Comparison of ENCODE assay signal across 14 cellular contexts in the genomic region with DNA sequence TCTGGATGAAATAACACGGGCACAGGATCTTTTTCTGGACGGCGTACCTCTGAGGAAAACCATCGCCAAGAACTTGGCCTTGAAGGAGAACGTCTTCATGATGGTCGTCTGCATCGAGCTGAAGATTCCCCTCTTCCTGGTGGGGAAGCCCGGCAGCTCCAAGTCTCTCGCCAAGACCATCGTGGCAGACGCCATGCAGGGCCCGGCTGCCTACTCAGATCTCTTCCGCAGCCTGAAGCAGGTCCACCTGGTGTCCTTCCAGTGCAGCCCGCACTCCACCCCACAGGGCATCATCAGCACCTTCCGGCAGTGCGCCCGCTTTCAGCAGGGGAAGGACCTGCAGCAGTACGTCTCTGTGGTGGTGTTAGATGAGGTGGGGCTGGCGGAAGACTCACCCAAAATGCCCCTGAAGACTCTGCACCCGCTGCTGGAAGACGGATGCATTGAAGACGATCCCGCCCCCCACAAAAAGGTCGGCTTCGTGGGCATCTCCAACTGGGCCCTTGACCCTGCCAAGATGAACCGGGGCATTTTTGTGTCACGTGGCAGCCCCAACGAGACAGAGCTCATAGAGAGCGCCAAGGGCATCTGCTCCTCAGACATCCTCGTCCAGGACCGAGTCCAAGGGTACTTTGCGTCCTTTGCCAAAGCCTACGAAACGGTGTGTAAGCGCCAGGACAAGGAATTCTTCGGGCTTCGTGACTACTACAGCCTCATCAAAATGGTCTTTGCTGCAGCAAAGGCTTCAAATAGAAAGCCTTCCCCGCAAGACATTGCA.
A peak's percentile ranks its signal among the peaks of the same experiment; 100 is the strongest.
DNase-seq lines count a peak whose midpoint lies in the region; ATAC-seq and TF ChIP-seq lines count a peak whose summit lies in the region.
"Had no signal": no experiment of that assay in that cellular context is flagged by ENCODE, and none has a peak within 500 bp of the region (broad histone marks: within the 10 kb centered on the region; RNA-seq: fewer than 3 reads in every experiment).

No MANE protein-coding gene starts in this region.

- TF ChIP-seq CTCF in Calu3 (IDR thresholded peaks at IDR 0.05; ENCODE audit: unreplicated experiment) (no peak), suprapubic skin (IDR thresholded peaks at IDR 0.05) (no peak)

- H3K36me3 ChIP-seq in suprapubic skin, result peaks cover 96% of the 10 kb centered on the region

- no peaks in the 10 kb centered on the region for H3K9me3 ChIP-seq in suprapubic skin
- H3K9me3 ChIP-seq: BLaER1 had no signal

- WGBS in suprapubic skin, result 94% methylated on average over 33 of the region's 38 CpGs

- no peaks in the 10 kb centered on the region for H3K4me1 Mint-ChIP-seq in Calu3 (ENCODE audit: low read depth, unreplicated experiment)

- no peak for ATAC-seq in GM21526 (IDR thresholded peaks at IDR 0.05; ENCODE audit: low FRiP score, unreplicated experiment)
- ATAC-seq: GM12878 had no signal

- no peaks in the 10 kb centered on the region for H3K4me1 ChIP-seq in suprapubic skin
- H3K4me1 ChIP-seq: BLaER1 had no signal

- H3K27ac Mint-ChIP-seq in Calu3 (ENCODE audit: unreplicated experiment), result no peak overlapping the region

- no peaks in the 10 kb centered on the region for H3K27me3 Mint-ChIP-seq in Calu3 (ENCODE audit: unreplicated experiment)

- no peaks in the 10 kb centered on the region for H3K9me3 Mint-ChIP-seq in Calu3 (ENCODE audit: low read depth, unreplicated experiment)

- peaks cover 59% of the 10 kb centered on the region for H3K36me3 Mint-ChIP-seq in Calu3 (ENCODE audit: insufficient read depth, unreplicated experiment)

- no peaks in the 10 kb centered on the region for H3K27me3 ChIP-seq in suprapubic skin
- H3K27me3 ChIP-seq: BLaER1 had no signal

- peak; percentile 13 for DNase-seq in activated T-cell treated with anti-CD3 and anti-CD28 coated beads, Interleukin-2, amount 50 U/mL, for 1 hour
- DNase-seq in activated T-cell treated with anti-CD3 and anti-CD28 coated beads, Interleukin-2, amount 50 U/mL, for 48 hours, result no peak
- no peak for DNase-seq in Calu3
- peak; percentile 68 for DNase-seq in mesenteric fat pad (ENCODE audit: low spot score)
- DNase-seq in suprapubic skin (ENCODE audit: low spot score in 2 of 2), result peak; percentile 47 to 52
- DNase-seq in DMS 273 (lab: John Stamatoyannopoulos, UW; ENCODE audit: unreplicated experiment), result no peak
- DNase-seq: AML-193, DMS79, GM23248, H7 had no signal

- no peak overlapping the region for H3K4me3 ChIP-seq in suprapubic skin
- H3K4me3 ChIP-seq: BLaER1, GM12878, GM23248 had no signal

- H3K27ac ChIP-seq in suprapubic skin, result no peak overlapping the region
- H3K27ac ChIP-seq: 22Rv1, BLaER1, GM23248 had no signal

- no peak overlapping the region for H3K4me3 Mint-ChIP-seq in Calu3 (ENCODE audit: low read depth, unreplicated experiment)

- CTCF ChIA-PET in Calu3 (lab: Charles Lee), result no interaction called here

- TSS peak; percentile 10 for BruUV-seq in Calu3 (replicated peaks; lab: Mats Ljungman, UMichigan)

- TF ChIP-seq EP300 in suprapubic skin (IDR thresholded peaks at IDR 0.05), result no peak

- intact Hi-C loops in Calu3 (cut with micrococcal nuclease; ENCODE audit: unreplicated experiment), result no loop called here

- no peak for TF ChIP-seq POLR2A in suprapubic skin (IDR thresholded peaks at IDR 0.05)

Comparison
In these comparisons a context has a peak if more than half of its experiments do, and no peak if none do; other contexts are left out.
1. DNase-seq: peak in activated T-cell treated with anti-CD3 and anti-CD28 coated beads, Interleukin-2, amount 50 U/mL, for 1 hour (single experiment), mesenteric fat pad (single experiment) and suprapubic skin (2 of 2); none in activated T-cell treated with anti-CD3 and anti-CD28 coated beads, Interleukin-2, amount 50 U/mL, for 48 hours (0 of 2), Calu3 (single experiment) and DMS 273 (single experiment).